In the genomic region with DNA sequence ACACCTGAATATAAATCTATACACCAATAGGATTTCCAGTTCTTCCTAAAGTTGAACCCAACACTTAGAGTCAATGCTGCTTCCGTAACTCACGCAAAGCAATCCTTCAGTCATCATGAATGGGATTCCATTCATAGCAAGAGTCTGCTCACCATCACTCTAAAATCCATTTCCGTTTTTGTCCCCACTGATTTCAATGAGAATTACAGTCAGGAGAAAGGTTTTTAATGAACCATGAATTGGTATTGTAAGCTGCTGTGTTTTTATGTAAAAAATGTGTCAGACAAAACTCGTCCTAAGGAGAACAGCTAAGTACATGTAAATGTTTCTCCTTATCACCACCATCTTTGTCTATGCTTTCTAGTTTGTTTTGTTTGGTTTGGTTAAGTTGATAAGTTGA, we compare ENCODE assay signal across 1 cellular context.
TF ChIP-seq lines count a peak whose summit lies in the region.

No MANE protein-coding gene starts in this region.

TF ChIP-seq in IMR-90, 13 proteins besides CTCF, POLR2A, EP300 and RAD21 (continued from another document):
- TF ChIP-seq CEBPB (IDR thresholded peaks at IDR 0.05; ENCODE audit: low read depth, low read length), result no peak
- TF ChIP-seq RFX5 (IDR thresholded peaks at IDR 0.05; ENCODE audit: low read depth, low read length), result no peak
- no peak for TF ChIP-seq SMC3 (IDR thresholded peaks at IDR 0.05; ENCODE audit: low read depth, low read length)
- no peak for TF ChIP-seq CHD1 (IDR thresholded peaks at IDR 0.05; ENCODE audit: low read depth, low read length)
- no peak for TF ChIP-seq MAZ (IDR thresholded peaks at IDR 0.05; ENCODE audit: borderline replicate concordance, low read depth, low read length)
- TF ChIP-seq, protein P1, sequence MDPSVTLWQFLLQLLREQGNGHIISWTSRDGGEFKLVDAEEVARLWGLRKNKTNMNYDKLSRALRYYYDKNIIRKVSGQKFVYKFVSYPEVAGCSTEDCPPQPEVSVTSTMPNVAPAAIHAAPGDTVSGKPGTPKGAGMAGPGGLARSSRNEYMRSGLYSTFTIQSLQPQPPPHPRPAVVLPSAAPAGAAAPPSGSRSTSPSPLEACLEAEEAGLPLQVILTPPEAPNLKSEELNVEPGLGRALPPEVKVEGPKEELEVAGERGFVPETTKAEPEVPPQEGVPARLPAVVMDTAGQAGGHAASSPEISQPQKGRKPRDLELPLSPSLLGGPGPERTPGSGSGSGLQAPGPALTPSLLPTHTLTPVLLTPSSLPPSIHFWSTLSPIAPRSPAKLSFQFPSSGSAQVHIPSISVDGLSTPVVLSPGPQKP (IDR thresholded peaks at IDR 0.05; ENCODE audit: borderline replicate concordance, low read depth, low read length), result no peak
- no peak for TF ChIP-seq BHLHE40 (IDR thresholded peaks at IDR 0.05; ENCODE audit: low read depth, low read length)
- no peak for TF ChIP-seq RCOR1 (IDR thresholded peaks at IDR 0.05; ENCODE audit: insufficient replicate concordance, low read length)
- TF ChIP-seq FOS (IDR thresholded peaks at IDR 0.05; ENCODE audit: low read depth, low read length), result no peak
